ENCODE assay signal across 10 cellular contexts in the genomic region with DNA sequence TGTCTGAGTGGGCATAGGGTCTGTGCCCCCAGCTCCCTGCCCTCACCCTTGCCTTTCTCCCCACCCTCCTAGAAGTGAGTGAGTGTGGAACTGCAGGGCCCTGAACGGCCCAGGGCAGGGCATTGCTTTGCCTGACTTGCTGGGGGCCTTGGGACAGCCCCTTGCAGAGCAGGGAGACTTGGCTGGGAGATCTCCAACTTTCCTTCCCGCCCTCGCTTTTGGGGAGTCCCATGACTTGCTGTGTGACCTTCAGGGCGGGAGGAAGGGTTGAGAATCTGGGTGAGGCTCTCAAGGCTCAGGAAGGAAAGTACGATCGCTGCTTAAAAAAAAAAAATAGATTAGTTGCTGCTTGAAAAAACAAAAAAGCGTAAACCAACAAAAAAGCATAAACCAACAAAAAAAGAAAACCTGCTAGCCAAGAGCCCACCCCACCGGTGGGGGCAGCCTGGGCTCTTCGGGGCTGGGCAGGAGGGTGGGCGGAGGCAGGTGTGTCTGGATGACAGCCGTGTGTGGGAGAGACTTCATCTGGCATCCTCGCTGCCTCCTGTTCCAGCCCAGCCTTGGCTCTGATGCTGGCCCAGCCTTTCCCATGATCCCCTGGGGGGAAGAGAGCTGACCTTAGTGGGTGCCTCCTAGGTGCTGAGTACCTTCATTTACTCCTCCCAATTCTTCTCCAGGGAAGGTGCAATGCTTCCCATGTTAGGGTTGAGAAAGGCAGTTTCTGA. TPM values are rescaled to one million over a fixed set of nuclear protein-coding genes. Genes with fewer than 3 reads are reported as not detected.
DNase-seq lines count a peak whose midpoint lies in the region; ATAC-seq and TF ChIP-seq lines count a peak whose summit lies in the region.
"Had no signal": no experiment of that assay in that cellular context is flagged by ENCODE, and none has a peak within 500 bp of the region (broad histone marks: within the 10 kb centered on the region; RNA-seq: fewer than 3 reads in every experiment).

No MANE protein-coding gene starts in this region.

- no peak overlapping the region for H3K18ac ChIP-seq in trophoblast cell (ENCODE audit: low read length)

- intact Hi-C loops in psoas muscle (cut with DNase I) = loop anchor here (1.0 to 10.0 kb wide), 4 partner anchors 165 to 396 kb away; a partner anchor contains a TSS

- DNase-seq in AG20443 (ENCODE audit: low spot score) (peak; percentile 26), T-helper 17 cell (no peak), foreskin keratinocyte (no peak), psoas muscle (no peak), trophoblast cell (no peak)
- no peak for DNase-seq in activated CD4-positive, alpha-beta T cell treated with anti-CD3 and anti-CD28 coated beads, Interleukin-2, amount 50 U/mL, for 48 hours

- H2AK5ac ChIP-seq in trophoblast cell (ENCODE audit: low read length) = no peak overlapping the region

- H3K36me3 ChIP-seq in psoas muscle (ENCODE audit: insufficient read depth in 1 of 2, low read depth in 1 of 2) (no peaks in the 10 kb centered on the region), trophoblast cell (ENCODE audit: control insufficient read depth in 1 of 2, insufficient read depth in 2 of 2, low read length in 2 of 2) (no peaks in the 10 kb centered on the region)

- H3K4me1 ChIP-seq in foreskin keratinocyte (peaks cover 2% of the 10 kb centered on the region), psoas muscle (peaks cover 13% of the 10 kb centered on the region), trophoblast cell (ENCODE audit: control insufficient read depth in 1 of 2, insufficient read depth in 2 of 2, low read length in 2 of 2) (peaks cover 3 to 10% of the 10 kb centered on the region in 2 experiments)

- no peak overlapping the region for H3K9ac ChIP-seq in trophoblast cell (ENCODE audit: low read length)

- no peaks in the 10 kb centered on the region for H3K79me1 ChIP-seq in trophoblast cell (ENCODE audit: low read length)

- no peak overlapping the region for H3K4me2 ChIP-seq in trophoblast cell (ENCODE audit: low read length)

- H3K36me3 Mint-ChIP-seq in T-helper 17 cell (ENCODE audit: low read depth) = no peaks in the 10 kb centered on the region

- H3K4me3 Mint-ChIP-seq in T-helper 17 cell = no peak overlapping the region

- no peak overlapping the region for H3K27ac ChIP-seq in foreskin keratinocyte
- peak overlapping the region; percentile 53 for H3K27ac ChIP-seq in psoas muscle
- H3K27ac ChIP-seq in trophoblast cell (ENCODE audit: low read depth, low read length) = no peak overlapping the region

- H2BK5ac ChIP-seq in trophoblast cell (ENCODE audit: low read depth, low read length, poor library complexity) = no peak overlapping the region

- no peak overlapping the region for H3K14ac ChIP-seq in trophoblast cell (ENCODE audit: low read length)

- H4K91ac ChIP-seq in trophoblast cell (ENCODE audit: low read depth, low read length) = no peak overlapping the region

- H3K9me3 ChIP-seq in T-helper 17 cell (ENCODE audit: control insufficient read depth, low read length, poor library complexity, severe bottlenecking) (no peaks in the 10 kb centered on the region), psoas muscle (no peaks in the 10 kb centered on the region), trophoblast cell (ENCODE audit: insufficient read depth, low read depth, low read length) (no peaks in the 10 kb centered on the region)
- H3K9me3 ChIP-seq: mucosa of descending colon had no signal

- ATAC-seq in T-helper 17 cell = no peak
- peak; percentile 8 for ATAC-seq in foreskin keratinocyte
- peak in 1 of 4 donors; percentile 18 for ATAC-seq in psoas muscle
- no peak for ATAC-seq in HG03039 (IDR thresholded peaks at IDR 0.05; ENCODE audit: unreplicated experiment)
- no peak for ATAC-seq in GM21367 (IDR thresholded peaks at IDR 0.05; ENCODE audit: unreplicated experiment)

- H4K12ac ChIP-seq in trophoblast cell (ENCODE audit: low read depth, low read length) = no peak overlapping the region

- WGBS in psoas muscle, 3 donors = 38 to 44% (median 44%) methylated on average over 12 of the region's 12 CpGs
- WGBS in trophoblast cell (ENCODE audit: extremely low coverage, insufficient coverage, insufficient read length) = no CpG with 5 or more reads among the region's 12 CpGs

- no peak overlapping the region for H2BK120ac ChIP-seq in trophoblast cell (ENCODE audit: insufficient read depth, low read length, poor library complexity)

- H2AFZ ChIP-seq in trophoblast cell (ENCODE audit: insufficient read depth, low read length, poor library complexity) = no peak overlapping the region

- no peaks in the 10 kb centered on the region for H3K79me2 ChIP-seq in trophoblast cell (ENCODE audit: control insufficient read depth, insufficient read depth, low read length, poor library complexity)

- no peak overlapping the region for H4K8ac ChIP-seq in trophoblast cell (ENCODE audit: low read depth, low read length)

- no peak for TF ChIP-seq CTCF in foreskin keratinocyte (conservative IDR thresholded peaks at IDR 0.05)
- no peak for TF ChIP-seq CTCF in psoas muscle (IDR thresholded peaks at IDR 0.05)

- H3K27me3 ChIP-seq in foreskin keratinocyte (no peaks in the 10 kb centered on the region), psoas muscle (ENCODE audit: insufficient read depth in 3 of 3, low read length in 2 of 3) (no peaks in the 10 kb centered on the region), trophoblast cell (ENCODE audit: insufficient read depth, low read length) (no peaks in the 10 kb centered on the region)

- peak overlapping the region; percentile 54 for H3K27ac Mint-ChIP-seq in T-helper 17 cell
- H3K27ac Mint-ChIP-seq: CD14-positive monocyte had no signal

- peaks cover 27% of the 10 kb centered on the region for H3K4me1 Mint-ChIP-seq in T-helper 17 cell

- no peak overlapping the region for H3K23ac ChIP-seq in trophoblast cell (ENCODE audit: low read length)

- H3K4me3 ChIP-seq in psoas muscle (peak overlapping the region; percentile 18), trophoblast cell (ENCODE audit: low read depth, low read length) (no peak overlapping the region)
- H3K4me3 ChIP-seq: mucosa of descending colon had no signal

- H2BK12ac ChIP-seq in trophoblast cell (ENCODE audit: low read length) = no peak overlapping the region

- H3K27me3 Mint-ChIP-seq in T-helper 17 cell = no peaks in the 10 kb centered on the region

- H3K4ac ChIP-seq in trophoblast cell (ENCODE audit: low read depth, low read length) = no peak overlapping the region

RNA-seq across cellular contexts. Expression of a gene that starts 6.5 kb away (rescaled TPM):
- total RNA-seq in T-helper 17 cell = 10 to 100 TPM; 32.0 to 32.3 TPM
- 93.4 and 105 TPM in 2 replicates for total RNA-seq in foreskin keratinocyte
- polyA plus RNA-seq in foreskin keratinocyte = 119 and 130 TPM in 2 replicates
- 10 to 100 TPM; 11.8 to 22.8 (median 16.0) TPM for total RNA-seq in psoas muscle
- polyA plus RNA-seq in psoas muscle = 10 to 100 TPM; 12.4 to 15.1 (median 13.0) TPM
- polyA plus RNA-seq in trophoblast cell (2013) = 12.5 and 12.6 TPM in 2 replicates
- polyA plus RNA-seq: CD14-positive monocyte had no signal

RNA-seq across cellular contexts. Expression of a gene that starts 14.1 kb away (rescaled TPM):
- total RNA-seq in T-helper 17 cell (under 1 TPM; 0.16 to 0.17 TPM), foreskin keratinocyte (not detected in 2 replicates), psoas muscle (not detected)
- polyA plus RNA-seq in foreskin keratinocyte (not detected in 2 replicates), psoas muscle (not detected)
- polyA plus RNA-seq in trophoblast cell (2013) = not detected in 2 replicates
- total RNA-seq: mucosa of descending colon had no signal
- polyA plus RNA-seq: CD14-positive monocyte had no signal
